1 cellular context compared by ENCODE assay signal in genomic region chr12:57048423-57048822, GRCh38.
TF ChIP-seq lines count a peak whose summit lies in the region.

No MANE protein-coding gene starts in this region.

TF ChIP-seq in H1, 55 proteins besides CTCF, POLR2A, EP300 and RAD21:
- TF ChIP-seq CBX5 (IDR thresholded peaks at IDR 0.05; ENCODE audit: low read depth, low read length) (no peak), CREB1 (IDR thresholded peaks at IDR 0.05) (no peak), CHD1 (IDR thresholded peaks at IDR 0.05; ENCODE audit: low read depth, low read length) (no peak), CTBP2 (IDR thresholded peaks at IDR 0.05; ENCODE audit: borderline replicate concordance, insufficient read depth, insufficient read length, low read length) (no peak), TCF12 (IDR thresholded peaks at IDR 0.05; ENCODE audit: low read depth, low read length) (no peak), KDM4A (IDR thresholded peaks at IDR 0.05; ENCODE audit: low read depth, low read length, severe bottlenecking) (no peak), BCL11A (IDR thresholded peaks at IDR 0.05; ENCODE audit: low read depth in 2 of 2, low read length in 2 of 2) (no peak), JUND (IDR thresholded peaks at IDR 0.05; ENCODE audit: low read length) (no peak), MAX (IDR thresholded peaks at IDR 0.05) (no peak)
